In genomic region chr20:57434390-57434700, GRCh38 we compare ENCODE assay signal across 9 cellular contexts. TPM values are rescaled to one million over a fixed set of nuclear protein-coding genes. Genes with fewer than 3 reads are reported as not detected.
DNase-seq lines count a peak whose midpoint lies in the region; ATAC-seq and TF ChIP-seq lines count a peak whose summit lies in the region.
"Had no signal": no experiment of that assay in that cellular context is flagged by ENCODE, and none has a peak within 500 bp of the region (broad histone marks: within the 10 kb centered on the region; RNA-seq: fewer than 3 reads in every experiment).

No MANE protein-coding gene starts in this region.

- H3K79me2 ChIP-seq in HCT116 (ENCODE audit: insufficient read depth, low read length) (no peaks in the 10 kb centered on the region), neural progenitor cell (ENCODE audit: low read depth) (no peaks in the 10 kb centered on the region)

- H3K9ac ChIP-seq in HCT116 (ENCODE audit: low read length) (no peak overlapping the region), neural progenitor cell (no peak overlapping the region)

- POLR2A ChIA-PET in HCT116 (lab: Charles Lee) = no interaction called here
- POLR2A ChIA-PET in activated CD8-positive, alpha-beta T cell treated with anti-CD3 and anti-CD28 coated beads, Interleukin-2, amount 10 ng/mL, durations not matched to agents 7 days and 5 days (lab: Charles Lee) = interaction anchor here (1.3 to 2.1 kb wide), 2 partner anchors 36 to 44 kb away, joined by 6 to 7 read pairs; partner anchors contain the start of gene RBM38

- no peaks in the 10 kb centered on the region for H3K9me2 ChIP-seq in HCT116 (ENCODE audit: insufficient read depth)

- no peaks in the 10 kb centered on the region for H3K9me3 ChIP-seq in HCT116 (ENCODE audit: control insufficient read depth in 1 of 2, insufficient read depth in 1 of 2, low read depth in 1 of 2, low read length in 2 of 2)
- H3K9me3 ChIP-seq in neural progenitor cell (ENCODE audit: low read depth) = no peaks in the 10 kb centered on the region

- TF ChIP-seq RAD21 in HCT116 (IDR thresholded peaks at IDR 0.05; ENCODE audit: low read depth) = no peak

- H3K27me3 ChIP-seq in HCT116 (ENCODE audit: insufficient read depth, low read length) (no peaks in the 10 kb centered on the region), neural progenitor cell (no peaks in the 10 kb centered on the region)

- H3K9me3 Mint-ChIP-seq in activated CD4-positive, alpha-beta T cell treated with anti-CD3 and anti-CD28 coated beads, Interleukin-2, amount 10 ng/mL, durations not matched to agents 24 days and 14 days = no peaks in the 10 kb centered on the region
- peaks cover 5% of the 10 kb centered on the region for H3K9me3 Mint-ChIP-seq in activated CD8-positive, alpha-beta T cell treated with anti-CD3 and anti-CD28 coated beads, Interleukin-2, amount 10 ng/mL, durations not matched to agents 7 days and 5 days (ENCODE audit: insufficient read depth)
- H3K9me3 Mint-ChIP-seq in neural progenitor cell = peaks cover 4% of the 10 kb centered on the region

- no peak overlapping the region for H3K27ac Mint-ChIP-seq in activated CD4-positive, alpha-beta T cell treated with anti-CD3 and anti-CD28 coated beads, Interleukin-2, amount 10 ng/mL, durations not matched to agents 24 days and 14 days
- H3K27ac Mint-ChIP-seq in activated CD8-positive, alpha-beta T cell treated with anti-CD3 and anti-CD28 coated beads, Interleukin-2, amount 10 ng/mL, durations not matched to agents 7 days and 5 days = peak overlapping the region; percentile 92
- H3K27ac Mint-ChIP-seq in neural progenitor cell = peak overlapping the region; percentile 68

- no peaks in the 10 kb centered on the region for H3K27me3 Mint-ChIP-seq in activated CD4-positive, alpha-beta T cell treated with anti-CD3 and anti-CD28 coated beads, Interleukin-2, amount 10 ng/mL, durations not matched to agents 24 days and 14 days
- peaks cover 11% of the 10 kb centered on the region for H3K27me3 Mint-ChIP-seq in activated CD8-positive, alpha-beta T cell treated with anti-CD3 and anti-CD28 coated beads, Interleukin-2, amount 10 ng/mL, durations not matched to agents 7 days and 5 days (ENCODE audit: low read depth)
- H3K27me3 Mint-ChIP-seq in neural progenitor cell (ENCODE audit: insufficient read depth, low read depth) = peaks cover 12% of the 10 kb centered on the region

- H3K4me2 ChIP-seq in HCT116 (ENCODE audit: low read length) (no peak overlapping the region), neural progenitor cell (no peak overlapping the region)

- TF ChIP-seq CTCF in HCT116 (IDR thresholded peaks at IDR 0.05 in 2 of 3, conservative IDR thresholded peaks at IDR 0.05 in 1 of 3; ENCODE audit: borderline replicate concordance in 1 of 3, insufficient read depth in 1 of 3, low read depth in 2 of 3, low read length in 2 of 3) (peak in 2 of 3 experiments; percentile 51 to 60; a peak in 4 of 6 replicates), neural progenitor cell (IDR thresholded peaks at IDR 0.05) (peak; percentile 38)

- H3F3A ChIP-seq in neural progenitor cell (ENCODE audit: low read depth) = no peaks in the 10 kb centered on the region

- H3K4me1 Mint-ChIP-seq in activated CD4-positive, alpha-beta T cell treated with anti-CD3 and anti-CD28 coated beads, Interleukin-2, amount 10 ng/mL, durations not matched to agents 24 days and 14 days = peaks cover 51% of the 10 kb centered on the region
- H3K4me1 Mint-ChIP-seq in activated CD8-positive, alpha-beta T cell treated with anti-CD3 and anti-CD28 coated beads, Interleukin-2, amount 10 ng/mL, durations not matched to agents 7 days and 5 days (ENCODE audit: low read depth) = peaks cover 66% of the 10 kb centered on the region
- peaks cover 43% of the 10 kb centered on the region for H3K4me1 Mint-ChIP-seq in neural progenitor cell

- H3K4me3 ChIP-seq in HCT116 (replicated peaks in 1 of 2; ENCODE audit: low read depth in 1 of 2, low read length in 2 of 2) = no peak overlapping the region
- H3K4me3 ChIP-seq in neural progenitor cell = no peak overlapping the region

- H4K20me1 ChIP-seq in HCT116 (ENCODE audit: insufficient read depth) (no peaks in the 10 kb centered on the region), neural progenitor cell (ENCODE audit: low read depth) (no peaks in the 10 kb centered on the region)

- no peaks in the 10 kb centered on the region for H3K36me3 Mint-ChIP-seq in activated CD4-positive, alpha-beta T cell treated with anti-CD3 and anti-CD28 coated beads, Interleukin-2, amount 10 ng/mL, durations not matched to agents 24 days and 14 days (ENCODE audit: low read depth)
- peaks cover 10% of the 10 kb centered on the region for H3K36me3 Mint-ChIP-seq in activated CD8-positive, alpha-beta T cell treated with anti-CD3 and anti-CD28 coated beads, Interleukin-2, amount 10 ng/mL, durations not matched to agents 7 days and 5 days (ENCODE audit: low read depth)
- H3K36me3 Mint-ChIP-seq in neural progenitor cell = no peaks in the 10 kb centered on the region

- RAD21 ChIA-PET in HCT116 (lab: Charles Lee; ENCODE audit: low non-redundant PET in 1 of 2, low total read pairs in 2 of 2, uncharacterized antibody in 2 of 2, unreplicated experiment in 2 of 2) = no interaction called here

- no peak overlapping the region for H2AFZ ChIP-seq in HCT116 (ENCODE audit: low read depth, low read length, poor library complexity, severe bottlenecking)
- H2AFZ ChIP-seq in neural progenitor cell (replicated peaks) = no peak overlapping the region

- intact Hi-C loops in activated CD4-positive, alpha-beta T cell treated with anti-CD3 and anti-CD28 coated beads, Interleukin-2, amount 10 ng/mL, durations not matched to agents 24 days and 14 days (cut with micrococcal nuclease) = loop anchor here (10.0 kb wide), 1 partner anchor 60 kb away; no protein-coding TSS in a partner anchor
- intact Hi-C loops in HCT116 (cut with micrococcal nuclease) = no loop called here

- CTCF ChIA-PET in HCT116 (lab: Charles Lee) = no interaction called here
- CTCF ChIA-PET in activated CD8-positive, alpha-beta T cell treated with anti-CD3 and anti-CD28 coated beads, Interleukin-2, amount 10 ng/mL, durations not matched to agents 7 days and 5 days (lab: Charles Lee) = interaction anchor here (0.8 to 2.5 kb wide), 6 partner anchors 11 to 45 kb away, joined by 3 to 13 read pairs (median 6); no protein-coding TSS in a partner anchor

- ATAC-seq in HCT116 = no peak
- ATAC-seq in activated CD8-positive, alpha-beta T cell treated with anti-CD3 and anti-CD28 coated beads, Interleukin-2, amount 10 ng/mL, durations not matched to agents 7 days and 5 days = no peak
- ATAC-seq in GM21576 (IDR thresholded peaks at IDR 0.05; ENCODE audit: unreplicated experiment) = no peak

- H3K4me1 ChIP-seq in HCT116 (ENCODE audit: control insufficient read depth in 1 of 2, insufficient read depth in 2 of 2, low read length in 2 of 2) (peaks cover 51 to 60% of the 10 kb centered on the region in 2 experiments), neural progenitor cell (peaks cover 18% of the 10 kb centered on the region)

- H3K27ac ChIP-seq in HCT116 (ENCODE audit: low read depth, low read length) (no peak overlapping the region), neural progenitor cell (no peak overlapping the region)

- peak; percentile 63 for DNase-seq in activated CD4-positive, alpha-beta T cell treated with anti-CD3 and anti-CD28 coated beads, Interleukin-2, amount 10 ng/mL, durations not matched to agents 24 days and 14 days
- no peak for DNase-seq in activated CD4-positive, alpha-beta T cell treated with anti-CD3 and anti-CD28 coated beads for 48 hours
- DNase-seq in HCT116 (ENCODE audit: low read depth, low spot score) (no peak), neural progenitor cell (ENCODE audit: low spot score) (peak; percentile 36), activated gamma-delta T cell (lab: John Stamatoyannopoulos, UW) (no peak), NCI-H345 treated with DMSO at 0.1 percent for 48 hours (lab: John Stamatoyannopoulos, UW; ENCODE audit: unreplicated experiment) (no peak)
- DNase-seq in activated CD8-positive, alpha-beta T cell treated with anti-CD3 and anti-CD28 coated beads, Interleukin-2, amount 10 ng/mL, durations not matched to agents 7 days and 5 days = no peak

- H3K4me3 Mint-ChIP-seq in activated CD4-positive, alpha-beta T cell treated with anti-CD3 and anti-CD28 coated beads, Interleukin-2, amount 10 ng/mL, durations not matched to agents 24 days and 14 days = no peak overlapping the region
- H3K4me3 Mint-ChIP-seq in activated CD8-positive, alpha-beta T cell treated with anti-CD3 and anti-CD28 coated beads, Interleukin-2, amount 10 ng/mL, durations not matched to agents 7 days and 5 days = no peak overlapping the region
- H3K4me3 Mint-ChIP-seq in neural progenitor cell = no peak overlapping the region
- H3K4me3 Mint-ChIP-seq: dendritic cell treated with granulocyte-macrophage colony-stimulating factor and Interleukin-4, amounts not matched to agents 40 ng/mL and 50 ng/mL, for 4 days had no signal

- H3K36me3 ChIP-seq in HCT116 (ENCODE audit: control insufficient read depth in 1 of 2, insufficient read depth in 2 of 2, low read length in 2 of 2) (no peaks in the 10 kb centered on the region), neural progenitor cell (no peaks in the 10 kb centered on the region)

- no peak for TF ChIP-seq POLR2A in HCT116 (IDR thresholded peaks at IDR 0.05; ENCODE audit: borderline replicate concordance, extremely low read depth, insufficient read depth, insufficient read length)

- no TSS peak for BruUV-seq in HCT116 (replicated peaks; lab: Mats Ljungman, UMichigan)

RNA-seq across cellular contexts. Expression of gene RBM38, which starts 43.1 kb away (rescaled TPM):
- 100 and 103 TPM in 2 replicates for total RNA-seq in activated CD4-positive, alpha-beta T cell treated with anti-CD3 and anti-CD28 coated beads, Interleukin-2, amount 10 ng/mL, durations not matched to agents 24 days and 14 days
- total RNA-seq in HCT116 (2021; ENCODE audit: unreplicated experiment) = 36.2 TPM
- polyA plus RNA-seq in HCT116 (2012) = 33.1 and 35.2 TPM in 2 replicates
- 10 to 100 TPM; 53.8 to 57.1 TPM for total RNA-seq in activated CD8-positive, alpha-beta T cell treated with anti-CD3 and anti-CD28 coated beads, Interleukin-2, amount 10 ng/mL, durations not matched to agents 7 days and 5 days
- total RNA-seq in neural progenitor cell (ENCODE audit: low replicate concordance) = 26.6 and 53.4 TPM in 2 replicates

Comparison
In these comparisons a context has a peak if more than half of its experiments do, and no peak if none do; other contexts are left out.
1. DNase-seq: peak in activated CD4-positive, alpha-beta T cell treated with anti-CD3 and anti-CD28 coated beads, Interleukin-2, amount 10 ng/mL, durations not matched to agents 24 days and 14 days (single experiment) and neural progenitor cell (single experiment); none in activated CD4-positive, alpha-beta T cell treated with anti-CD3 and anti-CD28 coated beads for 48 hours (single experiment), HCT116 (single experiment), activated CD8-positive, alpha-beta T cell treated with anti-CD3 and anti-CD28 coated beads, Interleukin-2, amount 10 ng/mL, durations not matched to agents 7 days and 5 days (single experiment), activated gamma-delta T cell (single experiment) and NCI-H345 treated with DMSO at 0.1 percent for 48 hours (single experiment).